In genomic region chr12:46944104-46944503, GRCh38 we compare ENCODE assay signal across 1 cellular context.
TF ChIP-seq lines count a peak whose summit lies in the region.

No MANE protein-coding gene starts in this region.

TF ChIP-seq in A549, 52 proteins besides CTCF, POLR2A, EP300 and RAD21 (continued from another document):
- TF ChIP-seq PBX3 (IDR thresholded peaks at IDR 0.05), result no peak
